ENCODE assay signal across 13 cellular contexts in the genomic region with DNA sequence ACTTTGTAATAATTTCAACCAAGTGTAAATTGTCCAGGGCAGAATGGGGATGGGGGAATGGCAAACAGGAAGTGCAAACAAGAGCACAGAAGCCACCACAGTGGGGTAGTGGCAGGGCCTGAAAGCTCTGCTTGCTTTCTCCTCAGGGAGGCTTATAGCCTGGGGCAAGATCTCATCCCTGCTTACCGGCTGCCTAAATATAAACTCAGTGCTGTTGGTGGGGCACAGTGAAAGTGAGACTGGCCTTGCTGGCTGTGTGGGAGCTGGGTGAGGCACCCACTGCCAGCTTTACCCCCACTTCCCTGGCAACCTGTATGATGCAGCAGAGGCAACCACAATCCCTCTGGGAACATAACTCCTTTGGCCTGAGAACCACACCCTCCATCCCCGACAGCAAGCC. TPM values are rescaled to one million over a fixed set of nuclear protein-coding genes. Genes with fewer than 3 reads are reported as not detected.
A peak's percentile ranks its signal among the peaks of the same experiment; 100 is the strongest.
DNase-seq lines count a peak whose midpoint lies in the region; ATAC-seq and TF ChIP-seq lines count a peak whose summit lies in the region.
"Had no signal": no experiment of that assay in that cellular context is flagged by ENCODE, and none has a peak within 500 bp of the region (broad histone marks: within the 10 kb centered on the region; RNA-seq: fewer than 3 reads in every experiment).

No MANE protein-coding gene starts in this region.

- peak overlapping the region; percentile 36 for H3K4me3 Mint-ChIP-seq in activated T-helper 17 cell treated with anti-CD3 and anti-CD28 coated beads, Interleukin-2, amount 50 U/mL, for 72 hours

- TF ChIP-seq CTCF in gastrocnemius medialis (IDR thresholded peaks at IDR 0.05 in 4 of 5, conservative IDR thresholded peaks at IDR 0.05 in 1 of 5): no peak

- no peaks in the 10 kb centered on the region for H3K9me3 ChIP-seq in gastrocnemius medialis
- H3K9me3 ChIP-seq: pancreas had no signal

- no peak for TF ChIP-seq POLR2A in gastrocnemius medialis (IDR thresholded peaks at IDR 0.05)

- peaks cover 10% of the 10 kb centered on the region for H3K27me3 Mint-ChIP-seq in activated T-helper 17 cell treated with anti-CD3 and anti-CD28 coated beads, Interleukin-2, amount 50 U/mL, for 72 hours

- H3K4me1 Mint-ChIP-seq in activated T-helper 17 cell treated with anti-CD3 and anti-CD28 coated beads, Interleukin-2, amount 50 U/mL, for 72 hours: peaks cover 40% of the 10 kb centered on the region

- no peak overlapping the region for H3K4me3 ChIP-seq in gastrocnemius medialis
- H3K4me3 ChIP-seq: pancreas had no signal

- peak overlapping the region; percentile 85 to 94 (median 89) for H3K27ac ChIP-seq in gastrocnemius medialis
- H3K27ac ChIP-seq: pancreas had no signal

- H3K36me3 Mint-ChIP-seq in activated naive CD4-positive, alpha-beta T cell treated with anti-CD3 and anti-CD28 coated beads, Interleukin-2, amount 50 U/mL, for 72 hours: peaks cover 0 to 7% of the 10 kb centered on the region in 2 donors
- H3K36me3 Mint-ChIP-seq in activated T-helper 17 cell treated with anti-CD3 and anti-CD28 coated beads, Interleukin-2, amount 50 U/mL, for 72 hours (ENCODE audit: low read depth): no peaks in the 10 kb centered on the region

- H3K9me3 Mint-ChIP-seq in activated naive CD4-positive, alpha-beta T cell treated with anti-CD3 and anti-CD28 coated beads, Interleukin-2, amount 50 U/mL, for 72 hours: peaks cover 5 to 17% of the 10 kb centered on the region in 2 donors
- H3K9me3 Mint-ChIP-seq in activated T-helper 17 cell treated with anti-CD3 and anti-CD28 coated beads, Interleukin-2, amount 50 U/mL, for 72 hours: no peaks in the 10 kb centered on the region

- in situ Hi-C loops in gastrocnemius medialis (cut with MboI; ENCODE audit: low sequenced_read_pairs in 4 of 4): no loop called here

- H3K27ac Mint-ChIP-seq in activated naive CD4-positive, alpha-beta T cell treated with anti-CD3 and anti-CD28 coated beads, Interleukin-2, amount 50 U/mL, for 72 hours: peak overlapping the region; percentile 26 to 75
- H3K27ac Mint-ChIP-seq in activated T-helper 17 cell treated with anti-CD3 and anti-CD28 coated beads, Interleukin-2, amount 50 U/mL, for 72 hours: peak overlapping the region; percentile 64

- H3K4me1 ChIP-seq in gastrocnemius medialis: peaks cover 51 to 53% of the 10 kb centered on the region in 2 donors
- H3K4me1 ChIP-seq: pancreas had no signal

- no peaks in the 10 kb centered on the region for H3K27me3 ChIP-seq in gastrocnemius medialis
- H3K27me3 ChIP-seq: pancreas had no signal

- no peak for DNase-seq in activated naive CD4-positive, alpha-beta T cell treated with anti-CD3 and anti-CD28 coated beads, Interleukin-2, amount 50 U/mL, for 72 hours (ENCODE audit: low spot score in 2 of 2)
- DNase-seq in activated naive CD4-positive, alpha-beta T cell (lab: John Stamatoyannopoulos, UW): no peak
- DNase-seq in LoVo (ENCODE audit: low spot score) (peak; percentile 46), gastrocnemius medialis (peak in 1 of 2 donors; percentile 46), Ammon's horn (ENCODE audit: low spot score) (no peak), pons (ENCODE audit: low spot score) (no peak), SIG-M5 (lab: John Stamatoyannopoulos, UW) (no peak)
- DNase-seq: activated T-cell treated with anti-CD3 and anti-CD28 coated beads, Interleukin-2, amount 50 U/mL, for 48 hours; NCI-H446; pancreas had no signal

- ATAC-seq in activated naive CD4-positive, alpha-beta T cell treated with anti-CD3 and anti-CD28 coated beads, Interleukin-2, amount 50 U/mL, for 72 hours: peak in 1 of 2 donors; percentile 18
- ATAC-seq in activated T-helper 17 cell treated with anti-CD3 and anti-CD28 coated beads, Interleukin-2, amount 50 U/mL, for 72 hours (replicated peaks): peak; percentile 20
- peak in 1 of 2 donors; percentile 38 for ATAC-seq in gastrocnemius medialis
- ATAC-seq: pancreas had no signal

- intact Hi-C loops in gastrocnemius medialis (cut with DNase I; ENCODE audit: low total_unique reads): loop anchor here (10.0 kb wide), 2 partner anchors 446 to 826 kb away; partner anchors contain the start of genes CREG1, DCAF6 and MPC2

- H3K36me3 ChIP-seq in gastrocnemius medialis: peaks cover 0 to 7% of the 10 kb centered on the region in 2 donors
- H3K36me3 ChIP-seq: pancreas had no signal

RNA-seq across cellular contexts. Expression of gene STYXL2, which starts 15.2 kb away (rescaled TPM):
- total RNA-seq in activated naive CD4-positive, alpha-beta T cell treated with anti-CD3 and anti-CD28 coated beads, Interleukin-2, amount 50 U/mL, for 72 hours: not detected
- not detected for total RNA-seq in activated T-helper 17 cell treated with anti-CD3 and anti-CD28 coated beads, Interleukin-2, amount 50 U/mL, for 72 hours
- total RNA-seq in gastrocnemius medialis: 100 to 1,000 TPM in 1 of 4 donors, 10 to 100 TPM in 3; 63.7 to 159 (median 89.1) TPM
- total RNA-seq: T-helper 1 cell treated with Interleukin-12 subunit alpha and Interleukin-12 subunit beta and Interleukin-4 antibody, amounts not matched to agents 30 ng/mL and 1 ng/mL, for 36 hours had no signal

RNA-seq across cellular contexts. Expression of gene GPA33, which starts 18.9 kb away (rescaled TPM):
- under 1 TPM; 0.20 to 0.76 TPM for total RNA-seq in activated naive CD4-positive, alpha-beta T cell treated with anti-CD3 and anti-CD28 coated beads, Interleukin-2, amount 50 U/mL, for 72 hours
- total RNA-seq in activated T-helper 17 cell treated with anti-CD3 and anti-CD28 coated beads, Interleukin-2, amount 50 U/mL, for 72 hours: under 1 TPM; 0.26 to 0.58 TPM
- 1 to 10 TPM in 1 of 4 donors, not detected in 3; 1.9 TPM for total RNA-seq in gastrocnemius medialis
- total RNA-seq: urinary bladder had no signal

Comparison
In these comparisons a context has a peak if more than half of its experiments do, and no peak if none do; other contexts are left out.
1. RNA of gene STYXL2, which starts 15.2 kb away (total RNA-seq): 63.7 to 159 TPM in gastrocnemius medialis; not detected in activated naive CD4-positive, alpha-beta T cell treated with anti-CD3 and anti-CD28 coated beads, Interleukin-2, amount 50 U/mL, for 72 hours and not detected in activated T-helper 17 cell treated with anti-CD3 and anti-CD28 coated beads, Interleukin-2, amount 50 U/mL, for 72 hours; every median in the first group is over 10 times any median in the second.